1 cellular context compared by ENCODE assay signal in genomic region chr5:132753135-132753987, GRCh38.
TF ChIP-seq lines count a peak whose summit lies in the region.

No MANE protein-coding gene starts in this region.

TF ChIP-seq in K562, 482 proteins besides CTCF, POLR2A, EP300 and RAD21:
- TF ChIP-seq NONO (IDR thresholded peaks at IDR 0.05; ENCODE audit: low read depth in 2 of 2, low read length in 1 of 2) (no peak), SMC3 (conservative IDR thresholded peaks at IDR 0.05; ENCODE audit: insufficient read depth, low read depth, low read length) (0 out of 2 replicates have a peak, but pooled peaks have one; percentile 5)
